10 cellular contexts compared by ENCODE assay signal in the genomic region with DNA sequence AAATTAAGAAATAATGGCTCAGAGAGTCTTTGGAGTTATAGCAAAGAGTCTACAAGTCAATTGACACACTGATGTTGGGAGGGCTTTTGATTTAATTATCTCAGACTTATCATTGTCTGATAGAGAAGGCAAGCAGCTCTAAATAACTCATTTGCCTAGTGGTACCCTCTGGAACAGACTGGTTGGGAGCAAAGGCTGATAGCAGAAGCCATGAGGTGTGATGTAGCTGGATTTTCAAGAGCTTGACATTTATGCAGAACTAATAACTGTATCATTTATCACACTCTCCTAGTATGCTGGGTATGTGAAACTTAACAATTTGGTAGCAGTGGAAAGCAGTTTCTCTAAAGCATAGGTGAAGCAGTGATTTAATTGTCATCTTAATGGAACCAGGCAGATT.
"Had no signal": no experiment of that assay in that cellular context is flagged by ENCODE, and none has a peak within 500 bp of the region (broad histone marks: within the 10 kb centered on the region; RNA-seq: fewer than 3 reads in every experiment).

No MANE protein-coding gene starts in this region.

- H3K4me3 ChIP-seq: GM23248, GM23338, HAP-1 had no signal

- FAIRE-seq: H54 had no signal

- H3K4me2 ChIP-seq: GM23338 had no signal

- H3K4me1 ChIP-seq: HAP-1 had no signal

- ATAC-seq: GM23338, HCT116 had no signal

- H3K9ac ChIP-seq: GM23248 had no signal

- DNase-seq: GM23248, GOT3, H7, H9, HCEC 1CT, HFFc6 had no signal

- H2AFZ ChIP-seq: GM23248 had no signal

- H3K27ac ChIP-seq: GM23248 had no signal

- H3K36me3 ChIP-seq: HAP-1 had no signal

- H3K9me3 ChIP-seq: HAP-1 had no signal
